Comparison of ENCODE assay signal across 12 cellular contexts in the genomic region with DNA sequence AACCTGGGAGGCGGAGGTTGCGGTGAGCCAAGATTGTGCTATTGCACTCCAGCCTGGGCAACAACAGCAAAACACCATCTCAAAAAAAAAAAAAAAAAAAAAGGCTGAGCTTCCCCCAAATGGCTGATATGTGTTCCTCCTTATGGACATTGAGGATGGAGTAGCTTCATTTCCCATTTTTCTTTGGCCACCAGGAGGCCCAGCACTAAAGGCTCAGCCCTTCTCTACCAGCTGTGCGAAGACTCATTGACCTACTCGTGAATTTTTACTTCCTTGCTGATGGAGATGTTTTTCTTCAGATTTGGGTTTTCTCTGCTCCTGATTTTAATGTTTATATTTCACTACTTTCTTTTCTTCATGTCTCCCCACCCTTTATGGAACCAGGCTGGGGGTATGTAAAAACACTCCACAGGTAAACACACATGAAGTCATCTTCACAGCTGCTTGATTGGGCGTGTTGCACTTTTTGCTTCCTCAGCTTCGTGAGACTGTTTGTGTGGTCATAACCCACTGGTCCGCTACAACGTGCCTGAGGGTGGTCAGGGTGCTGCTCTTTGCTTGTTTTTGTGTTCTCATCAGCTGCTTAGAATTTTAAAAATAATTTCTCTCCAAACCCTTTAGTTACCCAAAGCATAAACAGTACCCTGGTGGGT. TPM values are rescaled to one million over a fixed set of nuclear protein-coding genes. Genes with fewer than 3 reads are reported as not detected.
A peak's percentile ranks its signal among the peaks of the same experiment; 100 is the strongest.
DNase-seq lines count a peak whose midpoint lies in the region; ATAC-seq, FAIRE-seq and TF ChIP-seq lines count a peak whose summit lies in the region.
"Had no signal": no experiment of that assay in that cellular context is flagged by ENCODE, and none has a peak within 500 bp of the region (broad histone marks: within the 10 kb centered on the region; RNA-seq: fewer than 3 reads in every experiment).

No MANE protein-coding gene starts in this region.

- TF ChIP-seq POLR2A in HCT116 (IDR thresholded peaks at IDR 0.05; ENCODE audit: borderline replicate concordance, extremely low read depth, insufficient read depth, insufficient read length), result no peak

- no peak for TF ChIP-seq RAD21 in HCT116 (IDR thresholded peaks at IDR 0.05; ENCODE audit: low read depth)

- intact Hi-C loops in HCT116 (cut with micrococcal nuclease), result loop anchor here (10.0 kb wide), 1 partner anchor 470 kb away; no protein-coding TSS in a partner anchor
- intact Hi-C loops in activated CD4-positive, alpha-beta T cell treated with anti-CD3 and anti-CD28 coated beads, Interleukin-2, amount 10 ng/mL, durations not matched to agents 24 days and 14 days (cut with micrococcal nuclease), result no loop called here

- peaks cover 74% of the 10 kb centered on the region for H3K79me2 ChIP-seq in HCT116 (ENCODE audit: insufficient read depth, low read length)

- H3K4me3 ChIP-seq in AG10803 (ENCODE audit: low read length) (no peak overlapping the region), HCT116 (replicated peaks in 1 of 2; ENCODE audit: low read depth in 1 of 2, low read length in 2 of 2) (no peak overlapping the region), WI38 (ENCODE audit: low read depth, low read length) (no peak overlapping the region)

- H3K9me3 Mint-ChIP-seq in activated CD4-positive, alpha-beta T cell treated with anti-CD3 and anti-CD28 coated beads, Interleukin-2, amount 10 ng/mL, durations not matched to agents 24 days and 14 days, result no peaks in the 10 kb centered on the region
- H3K9me3 Mint-ChIP-seq: activated naive CD4-positive, alpha-beta T cell treated with anti-CD3 and anti-CD28 coated beads, Interleukin-2, amount 10 ng/mL, durations not matched to agents 7 days and 5 days; T-helper 1 cell treated with Interleukin-12 subunit alpha and Interleukin-12 subunit beta and Interleukin-4 antibody, amounts not matched to agents 30 μg/mL and 1 μg/mL, for 36 hours had no signal

- peaks cover 11% of the 10 kb centered on the region for H3K36me3 Mint-ChIP-seq in activated CD4-positive, alpha-beta T cell treated with anti-CD3 and anti-CD28 coated beads, Interleukin-2, amount 10 ng/mL, durations not matched to agents 24 days and 14 days (ENCODE audit: low read depth)

- DNase-seq in AG10803 (ENCODE audit: low read depth) (no peak), HCT116 (ENCODE audit: low read depth, low spot score) (no peak), kidney glomerular epithelial cell (lab: John Stamatoyannopoulos, UW) (peak; percentile 23), HTR-8/SVneo (ENCODE audit: insufficient read length, low spot score) (no peak), hypothalamus (lab: John Stamatoyannopoulos, UW) (no peak)
- no peak for DNase-seq in activated CD4-positive, alpha-beta T cell treated with anti-CD3 and anti-CD28 coated beads, Interleukin-2, amount 10 ng/mL, durations not matched to agents 24 days and 14 days
- DNase-seq: activated naive CD4-positive, alpha-beta T cell treated with anti-CD3 and anti-CD28 coated beads, Interleukin-2, amount 10 ng/mL, durations not matched to agents 7 days and 5 days; retina had no signal

- RAD21 ChIA-PET in HCT116 (lab: Charles Lee; ENCODE audit: low non-redundant PET in 1 of 2, low total read pairs in 2 of 2, uncharacterized antibody in 2 of 2, unreplicated experiment in 2 of 2), result interaction anchor here (0.6 to 1.2 kb wide), 3 partner anchors 12 to 68 kb away, joined by 3 to 7 read pairs (median 3); partner anchors contain the start of gene TTLL13 (in 1 of the 2)

- TF ChIP-seq CTCF in AG10803 (conservative IDR thresholded peaks at IDR 0.05; ENCODE audit: low read length) (peak; percentile 40), HCT116 (IDR thresholded peaks at IDR 0.05 in 2 of 3, conservative IDR thresholded peaks at IDR 0.05 in 1 of 3; ENCODE audit: borderline replicate concordance in 1 of 3, insufficient read depth in 1 of 3, low read depth in 2 of 3, low read length in 2 of 3) (peak in 2 of 3 experiments; percentile 51 to 54; a peak in 4 of 6 replicates), WI38 (IDR thresholded peaks at IDR 0.05; ENCODE audit: low read depth, low read length) (0 out of 2 replicates have a peak, but pooled peaks have one; percentile 6)

- peaks cover 27% of the 10 kb centered on the region for H3K4me1 Mint-ChIP-seq in activated CD4-positive, alpha-beta T cell treated with anti-CD3 and anti-CD28 coated beads, Interleukin-2, amount 10 ng/mL, durations not matched to agents 24 days and 14 days

- H3K4me1 ChIP-seq in HCT116 (ENCODE audit: control insufficient read depth in 1 of 2, insufficient read depth in 2 of 2, low read length in 2 of 2), result peaks cover 53 to 67% of the 10 kb centered on the region in 2 experiments

- H3K4me3 Mint-ChIP-seq in activated CD4-positive, alpha-beta T cell treated with anti-CD3 and anti-CD28 coated beads, Interleukin-2, amount 10 ng/mL, durations not matched to agents 24 days and 14 days, result no peak overlapping the region
- H3K4me3 Mint-ChIP-seq: activated naive CD4-positive, alpha-beta T cell treated with anti-CD3 and anti-CD28 coated beads, Interleukin-2, amount 10 ng/mL, durations not matched to agents 7 days and 5 days; T-helper 1 cell treated with Interleukin-12 subunit alpha and Interleukin-12 subunit beta and Interleukin-4 antibody, amounts not matched to agents 30 μg/mL and 1 μg/mL, for 36 hours had no signal

- CTCF ChIA-PET in HCT116 (lab: Charles Lee), result interaction anchor here (0.7 to 2.2 kb wide), 10 partner anchors 11 to 886 kb away, joined by 3 to 15 read pairs (median 4); partner anchors contain the start of genes CIB1 and GDPGP1

- no peaks in the 10 kb centered on the region for H3K9me3 ChIP-seq in HCT116 (ENCODE audit: control insufficient read depth in 1 of 2, insufficient read depth in 1 of 2, low read depth in 1 of 2, low read length in 2 of 2)

- no peaks in the 10 kb centered on the region for H4K20me1 ChIP-seq in HCT116 (ENCODE audit: insufficient read depth)

- no peak overlapping the region for H2AFZ ChIP-seq in HCT116 (ENCODE audit: low read depth, low read length, poor library complexity, severe bottlenecking)

- no peak overlapping the region for H3K27ac Mint-ChIP-seq in activated CD4-positive, alpha-beta T cell treated with anti-CD3 and anti-CD28 coated beads, Interleukin-2, amount 10 ng/mL, durations not matched to agents 24 days and 14 days
- H3K27ac Mint-ChIP-seq: activated naive CD4-positive, alpha-beta T cell treated with anti-CD3 and anti-CD28 coated beads, Interleukin-2, amount 10 ng/mL, durations not matched to agents 7 days and 5 days; T-helper 1 cell treated with Interleukin-12 subunit alpha and Interleukin-12 subunit beta and Interleukin-4 antibody, amounts not matched to agents 30 μg/mL and 1 μg/mL, for 36 hours had no signal

- no peaks in the 10 kb centered on the region for H3K27me3 Mint-ChIP-seq in activated CD4-positive, alpha-beta T cell treated with anti-CD3 and anti-CD28 coated beads, Interleukin-2, amount 10 ng/mL, durations not matched to agents 24 days and 14 days
- H3K27me3 Mint-ChIP-seq: activated naive CD4-positive, alpha-beta T cell treated with anti-CD3 and anti-CD28 coated beads, Interleukin-2, amount 10 ng/mL, durations not matched to agents 7 days and 5 days had no signal

- no peaks in the 10 kb centered on the region for H3K27me3 ChIP-seq in HCT116 (ENCODE audit: insufficient read depth, low read length)

- peak overlapping the region; percentile 99 for H3K27ac ChIP-seq in HCT116 (ENCODE audit: low read depth, low read length)
- H3K27ac ChIP-seq: KMS-11 had no signal

- BruUV-seq in HCT116 (replicated peaks; lab: Mats Ljungman, UMichigan), result no TSS peak

- POLR2A ChIA-PET in HCT116 (lab: Charles Lee), result interaction anchor here (0.8 to 1.0 kb wide), 2 partner anchors 19 to 47 kb away, joined by 3 read pairs; partner anchors contain the start of gene GDPGP1

- peaks cover 0 to 11% of the 10 kb centered on the region in 2 experiments; a peak in 1 of 4 replicates for H3K36me3 ChIP-seq in HCT116 (ENCODE audit: control insufficient read depth in 1 of 2, insufficient read depth in 2 of 2, low read length in 2 of 2)

- H3K9me2 ChIP-seq in HCT116 (ENCODE audit: insufficient read depth), result no peaks in the 10 kb centered on the region

- H3K4me2 ChIP-seq in HCT116 (ENCODE audit: low read length), result peak overlapping the region; percentile 19
- H3K4me2 ChIP-seq: KMS-11 had no signal

- FAIRE-seq in HTR-8/SVneo (lab: Jason Lieb, UNC), result no peak

- no peak for ATAC-seq in HCT116
- ATAC-seq in HG02981 (IDR thresholded peaks at IDR 0.05; ENCODE audit: unreplicated experiment), result no peak

- no peak overlapping the region for H3K9ac ChIP-seq in HCT116 (ENCODE audit: low read length)
- H3K9ac ChIP-seq: KMS-11 had no signal

TF ChIP-seq in HCT116, 20 proteins besides CTCF, POLR2A, EP300 and RAD21 (continues in another document):
- TF ChIP-seq ZFX (IDR thresholded peaks at IDR 0.05) (no peak), POLR2AphosphoS5 (IDR thresholded peaks at IDR 0.05; ENCODE audit: low read depth, low read length) (no peak), JUND (IDR thresholded peaks at IDR 0.05) (no peak), FOSL1 (IDR thresholded peaks at IDR 0.05; ENCODE audit: low read depth) (no peak), CBX3 (IDR thresholded peaks at IDR 0.05; ENCODE audit: low read depth) (no peak), SP1 (IDR thresholded peaks at IDR 0.05; ENCODE audit: low read depth) (no peak), ELF1 (IDR thresholded peaks at IDR 0.05; ENCODE audit: borderline replicate concordance, low read depth) (no peak)
- TF ChIP-seq, protein P1, sequence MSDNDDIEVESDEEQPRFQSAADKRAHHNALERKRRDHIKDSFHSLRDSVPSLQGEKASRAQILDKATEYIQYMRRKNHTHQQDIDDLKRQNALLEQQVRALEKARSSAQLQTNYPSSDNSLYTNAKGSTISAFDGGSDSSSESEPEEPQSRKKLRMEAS (IDR thresholded peaks at IDR 0.05), result no peak

RNA-seq across cellular contexts. Expression of gene SEMA4B, which starts 13.5 kb away (rescaled TPM):
- total RNA-seq in HCT116 (2021; ENCODE audit: unreplicated experiment), result 98.6 TPM
- 180 and 260 TPM in 2 replicates for polyA plus RNA-seq in HCT116 (2012)
- total RNA-seq in activated CD4-positive, alpha-beta T cell treated with anti-CD3 and anti-CD28 coated beads, Interleukin-2, amount 10 ng/mL, durations not matched to agents 24 days and 14 days, result 17.5 and 18.9 TPM in 2 replicates

RNA-seq across cellular contexts. Expression of gene CIB1, which starts 19.1 kb away (rescaled TPM):
- total RNA-seq in HCT116 (2021; ENCODE audit: unreplicated experiment), result 92.7 TPM
- polyA plus RNA-seq in HCT116 (2012), result 261 and 304 TPM in 2 replicates
- 149 and 156 TPM in 2 replicates for total RNA-seq in activated CD4-positive, alpha-beta T cell treated with anti-CD3 and anti-CD28 coated beads, Interleukin-2, amount 10 ng/mL, durations not matched to agents 24 days and 14 days

RNA-seq across cellular contexts. Expression of gene GDPGP1, which starts 19.3 kb away (rescaled TPM):
- total RNA-seq in HCT116 (2021; ENCODE audit: unreplicated experiment), result 15.4 TPM
- polyA plus RNA-seq in HCT116 (2012), result 8.6 and 12.6 TPM in 2 replicates
- total RNA-seq in activated CD4-positive, alpha-beta T cell treated with anti-CD3 and anti-CD28 coated beads, Interleukin-2, amount 10 ng/mL, durations not matched to agents 24 days and 14 days, result 9.9 and 11.9 TPM in 2 replicates

RNA-seq across cellular contexts. Expression of gene TTLL13, which starts 34.7 kb away (rescaled TPM):
- total RNA-seq in HCT116 (2021; ENCODE audit: unreplicated experiment), result 1.0 TPM
- 0.95 and 1.8 TPM in 2 replicates for polyA plus RNA-seq in HCT116 (2012)
- 0.44 and 1.4 TPM in 2 replicates for total RNA-seq in activated CD4-positive, alpha-beta T cell treated with anti-CD3 and anti-CD28 coated beads, Interleukin-2, amount 10 ng/mL, durations not matched to agents 24 days and 14 days

RNA-seq across cellular contexts. Expression of gene NGRN, which starts 50.8 kb away (rescaled TPM):
- total RNA-seq in HCT116 (2021; ENCODE audit: unreplicated experiment), result 72.7 TPM
- 45.2 and 52.8 TPM in 2 replicates for polyA plus RNA-seq in HCT116 (2012)
- 43.2 and 44.3 TPM in 2 replicates for total RNA-seq in activated CD4-positive, alpha-beta T cell treated with anti-CD3 and anti-CD28 coated beads, Interleukin-2, amount 10 ng/mL, durations not matched to agents 24 days and 14 days
